16 cellular contexts compared by ENCODE assay signal in the genomic region with DNA sequence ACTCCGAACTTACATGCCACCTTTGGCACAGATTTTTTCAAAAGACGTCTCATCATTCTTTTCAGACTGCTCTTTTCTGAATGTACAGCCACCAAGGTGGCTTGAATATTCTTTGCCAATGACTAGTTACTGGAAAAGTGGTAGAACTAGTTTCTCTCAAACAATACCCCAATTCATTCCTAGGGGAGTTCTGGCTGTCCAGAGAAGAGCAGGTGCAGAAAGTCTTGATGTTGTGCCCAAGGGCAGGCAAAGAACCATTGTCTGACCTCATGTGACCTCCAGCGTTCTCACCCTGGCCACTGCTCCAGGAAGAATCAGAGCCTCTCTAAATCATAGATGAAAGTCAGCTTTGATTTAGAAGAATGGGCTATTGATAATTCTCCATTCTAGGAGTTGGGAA. TPM values are rescaled to one million over a fixed set of nuclear protein-coding genes. Genes with fewer than 3 reads are reported as not detected.
DNase-seq lines count a peak whose midpoint lies in the region; ATAC-seq and TF ChIP-seq lines count a peak whose summit lies in the region.
"Had no signal": no experiment of that assay in that cellular context is flagged by ENCODE, and none has a peak within 500 bp of the region (broad histone marks: within the 10 kb centered on the region; RNA-seq: fewer than 3 reads in every experiment).

No MANE protein-coding gene starts in this region.

- H3K27me3 Mint-ChIP-seq in MCF 10A (ENCODE audit: insufficient read depth, unreplicated experiment), result no peaks in the 10 kb centered on the region
- H3K27me3 Mint-ChIP-seq in mesothelial cell of epicardium (ENCODE audit: low read depth), result no peaks in the 10 kb centered on the region
- H3K27me3 Mint-ChIP-seq in CD8-positive, alpha-beta T cell (ENCODE audit: low read depth), result no peaks in the 10 kb centered on the region
- H3K27me3 Mint-ChIP-seq: activated naive CD8-positive, alpha-beta T cell treated with anti-CD3 and anti-CD28 coated beads, Interleukin-2, amount 10 ng/mL, durations not matched to agents 7 days and 5 days; dendritic cell treated with granulocyte-macrophage colony-stimulating factor and Interleukin-4, amounts not matched to agents 40 ng/mL and 50 ng/mL, for 4 days had no signal

- TF ChIP-seq EP300 in stomach (IDR thresholded peaks at IDR 0.05), result no peak

- H3K4me3 ChIP-seq in breast epithelium (no peak overlapping the region), stomach (no peak overlapping the region), prostate gland (no peak overlapping the region), Peyer's patch (no peak overlapping the region)
- H3K4me3 ChIP-seq in CD8-positive, alpha-beta T cell (ENCODE audit: low read depth, low read length), result no peak overlapping the region
- H3K4me3 ChIP-seq: K562 had no signal

- CTCF ChIA-PET in MCF 10A (lab: Yijun Ruan, JAX), result interaction anchor here (0.6 kb wide), 1 partner anchor 378 kb away, joined by 3 read pairs; no protein-coding TSS in a partner anchor
- CTCF ChIA-PET in CD8-positive, alpha-beta T cell (lab: Charles Lee), result interaction anchor here (0.6 to 1.4 kb wide), 2 partner anchors 9 to 16 kb away, joined by 3 read pairs; no protein-coding TSS in a partner anchor

- POLR2A ChIA-PET in MCF 10A (lab: Yijun Ruan, JAX), result no interaction called here
- POLR2A ChIA-PET in CD8-positive, alpha-beta T cell (lab: Charles Lee), result no interaction called here

- peaks cover 0 to 4% of the 10 kb centered on the region in 2 donors for H3K4me1 ChIP-seq in breast epithelium
- H3K4me1 ChIP-seq in stomach, result peaks cover 0 to 16% (median 8%) of the 10 kb centered on the region in 4 donors
- H3K4me1 ChIP-seq in prostate gland (replicated peaks), result no peaks in the 10 kb centered on the region
- no peaks in the 10 kb centered on the region for H3K4me1 ChIP-seq in Peyer's patch
- no peaks in the 10 kb centered on the region for H3K4me1 ChIP-seq in CD8-positive, alpha-beta T cell (ENCODE audit: insufficient read depth, low read length)

- no peak for TF ChIP-seq POLR2A in breast epithelium (IDR thresholded peaks at IDR 0.05)
- TF ChIP-seq POLR2A in stomach (IDR thresholded peaks at IDR 0.05), result no peak
- TF ChIP-seq POLR2A in prostate gland (IDR thresholded peaks at IDR 0.05), result no peak
- no peak for TF ChIP-seq POLR2A in Peyer's patch (IDR thresholded peaks at IDR 0.05)

- H3K4me3 Mint-ChIP-seq in MCF 10A (ENCODE audit: unreplicated experiment) (no peak overlapping the region), mesothelial cell of epicardium (no peak overlapping the region)
- H3K4me3 Mint-ChIP-seq in CD8-positive, alpha-beta T cell, result no peak overlapping the region
- H3K4me3 Mint-ChIP-seq: activated naive CD8-positive, alpha-beta T cell treated with anti-CD3 and anti-CD28 coated beads, Interleukin-2, amount 10 ng/mL, durations not matched to agents 7 days and 5 days; dendritic cell treated with granulocyte-macrophage colony-stimulating factor and Interleukin-4, amounts not matched to agents 40 ng/mL and 50 ng/mL, for 4 days had no signal

- WGBS in stomach, 5 donors, result 25 to 56% (median 46%) methylated on average over 3 of the region's 3 CpGs
- 44% methylated on average over 3 of the region's 3 CpGs for WGBS in prostate gland

- peak overlapping the region; percentile 69 to 74 for H3K27ac ChIP-seq in breast epithelium
- peak overlapping the region; percentile 85 for H3K27ac ChIP-seq in caudate nucleus (ENCODE audit: low read depth, low read length)
- H3K27ac ChIP-seq in stomach, result peak overlapping the region in 2 of 5 donors; percentile 1
- peak overlapping the region in 1 of 2 donors; percentile 21 for H3K27ac ChIP-seq in prostate gland
- no peak overlapping the region for H3K27ac ChIP-seq in Peyer's patch
- no peak overlapping the region for H3K27ac ChIP-seq in CD8-positive, alpha-beta T cell (ENCODE audit: low read depth, low read length)

- BruUV-seq in MCF 10A (replicated peaks; lab: Mats Ljungman, UMichigan), result no TSS peak

- DNase-seq in breast epithelium (ENCODE audit: low spot score in 2 of 2) (peak in 1 of 2 donors; percentile 43), MCF 10A (ENCODE audit: unreplicated experiment) (no peak), caudate nucleus (lab: John Stamatoyannopoulos, UW) (peak in 54 of 61 donors; percentile 4 to 82 (median 59)), mesothelial cell of epicardium (ENCODE audit: low spot score in 2 of 2, unreplicated experiment in 2 of 2) (no peak), stomach (peak; percentile 47), prostate gland (ENCODE audit: low spot score) (no peak), Peyer's patch (no peak)
- DNase-seq in CD8-positive, alpha-beta T cell, result no peak
- DNase-seq: activated naive CD8-positive, alpha-beta T cell treated with anti-CD3 and anti-CD28 coated beads, Interleukin-2, amount 10 ng/mL, durations not matched to agents 7 days and 5 days; kidney glomerular epithelial cell; NCI-H1694; stimulated activated CD4-positive, alpha-beta T cell treated with anti-CD3 and anti-CD28 coated beads, Interleukin-1b, Interleukin-23, amount 100 ng/mL, for 48 hours had no signal

- TF ChIP-seq CTCF in breast epithelium (IDR thresholded peaks at IDR 0.05), result no peak
- TF ChIP-seq CTCF in MCF 10A (IDR thresholded peaks at IDR 0.05; ENCODE audit: unreplicated experiment), result no peak
- TF ChIP-seq CTCF in mesothelial cell of epicardium (IDR thresholded peaks at IDR 0.05; ENCODE audit: unreplicated experiment), result no peak
- TF ChIP-seq CTCF in stomach (IDR thresholded peaks at IDR 0.05), result no peak
- no peak for TF ChIP-seq CTCF in prostate gland (IDR thresholded peaks at IDR 0.05)
- TF ChIP-seq CTCF in Peyer's patch (IDR thresholded peaks at IDR 0.05), result no peak
- TF ChIP-seq CTCF in CD8-positive, alpha-beta T cell (IDR thresholded peaks at IDR 0.05), result no peak

- intact Hi-C loops in breast epithelium (cut with DNase I; ENCODE audit: low total_unique reads), result no loop called here
- intact Hi-C loops in MCF 10A (cut with micrococcal nuclease), result no loop called here
- intact Hi-C loops in stomach (cut with DNase I; ENCODE audit: low total_unique reads), result no loop called here
- intact Hi-C loops in prostate gland (cut with DNase I), result no loop called here
- intact Hi-C loops in CD8-positive, alpha-beta T cell (cut with DNase I, micrococcal nuclease), result no loop called here

- H3K36me3 ChIP-seq in breast epithelium (no peaks in the 10 kb centered on the region), stomach (no peaks in the 10 kb centered on the region), prostate gland (no peaks in the 10 kb centered on the region), Peyer's patch (no peaks in the 10 kb centered on the region)
- no peaks in the 10 kb centered on the region for H3K36me3 ChIP-seq in CD8-positive, alpha-beta T cell (ENCODE audit: insufficient read depth, low read length)

- H3K9me3 Mint-ChIP-seq in MCF 10A (ENCODE audit: unreplicated experiment) (no peaks in the 10 kb centered on the region), mesothelial cell of epicardium (no peaks in the 10 kb centered on the region)
- H3K9me3 Mint-ChIP-seq in CD8-positive, alpha-beta T cell, result no peaks in the 10 kb centered on the region
- H3K9me3 Mint-ChIP-seq: activated naive CD8-positive, alpha-beta T cell treated with anti-CD3 and anti-CD28 coated beads, Interleukin-2, amount 10 ng/mL, durations not matched to agents 7 days and 5 days; dendritic cell treated with granulocyte-macrophage colony-stimulating factor and Interleukin-4, amounts not matched to agents 40 ng/mL and 50 ng/mL, for 4 days had no signal

- H3K4me1 Mint-ChIP-seq in MCF 10A (ENCODE audit: insufficient read depth, unreplicated experiment) (peaks cover 11% of the 10 kb centered on the region), mesothelial cell of epicardium (peaks cover 32% of the 10 kb centered on the region)
- H3K4me1 Mint-ChIP-seq in CD8-positive, alpha-beta T cell (ENCODE audit: low read depth), result peaks cover 5% of the 10 kb centered on the region

- no peaks in the 10 kb centered on the region for H3K9me3 ChIP-seq in breast epithelium
- no peaks in the 10 kb centered on the region for H3K9me3 ChIP-seq in stomach
- no peaks in the 10 kb centered on the region for H3K9me3 ChIP-seq in prostate gland
- H3K9me3 ChIP-seq in Peyer's patch, result no peaks in the 10 kb centered on the region
- H3K9me3 ChIP-seq in CD8-positive, alpha-beta T cell (ENCODE audit: low read length), result no peaks in the 10 kb centered on the region

- no peak for ATAC-seq in CD8-positive, alpha-beta T cell
- ATAC-seq: activated CD4-positive, CD25-positive, alpha-beta regulatory T cell treated with anti-CD3 and anti-CD28 coated beads, Interleukin-2, amount 50 U/mL, for 24 hours; K562 had no signal

- H3K36me3 Mint-ChIP-seq in MCF 10A (ENCODE audit: insufficient read depth, unreplicated experiment) (no peaks in the 10 kb centered on the region), mesothelial cell of epicardium (no peaks in the 10 kb centered on the region)
- H3K36me3 Mint-ChIP-seq in CD8-positive, alpha-beta T cell, result no peaks in the 10 kb centered on the region
- H3K36me3 Mint-ChIP-seq: activated naive CD8-positive, alpha-beta T cell treated with anti-CD3 and anti-CD28 coated beads, Interleukin-2, amount 10 ng/mL, durations not matched to agents 7 days and 5 days had no signal

- H3K27me3 ChIP-seq in breast epithelium, result no peaks in the 10 kb centered on the region
- H3K27me3 ChIP-seq in stomach, result no peaks in the 10 kb centered on the region
- no peaks in the 10 kb centered on the region for H3K27me3 ChIP-seq in prostate gland (replicated peaks; ENCODE audit: insufficient read depth)
- H3K27me3 ChIP-seq in Peyer's patch, result no peaks in the 10 kb centered on the region
- no peaks in the 10 kb centered on the region for H3K27me3 ChIP-seq in CD8-positive, alpha-beta T cell (ENCODE audit: insufficient read depth, low read length)

- H3K27ac Mint-ChIP-seq in MCF 10A (ENCODE audit: low read depth, unreplicated experiment) (no peak overlapping the region), mesothelial cell of epicardium (peak overlapping the region; percentile 29)
- H3K27ac Mint-ChIP-seq in CD8-positive, alpha-beta T cell, result no peak overlapping the region
- H3K27ac Mint-ChIP-seq: activated naive CD8-positive, alpha-beta T cell treated with anti-CD3 and anti-CD28 coated beads, Interleukin-2, amount 10 ng/mL, durations not matched to agents 7 days and 5 days; dendritic cell treated with granulocyte-macrophage colony-stimulating factor and Interleukin-4, amounts not matched to agents 40 ng/mL and 50 ng/mL, for 4 days had no signal

RNA-seq across cellular contexts. Expression of a gene that starts 5.5 kb away (rescaled TPM):
- total RNA-seq in breast epithelium (not detected), MCF 10A (2022) (not detected in 2 replicates), mesothelial cell of epicardium (not detected in 3 replicates), stomach (1 to 10 TPM in 1 of 5 donors, under 1 TPM in 1, not detected in 3; 0.18 to 4.9 TPM), prostate gland (under 1 TPM in 1 of 2 donors, not detected in 1; 0.50 TPM), Peyer's patch (not detected)
- polyA plus RNA-seq in stomach, result under 1 TPM in 2 of 3 donors, not detected in 1; 0.18 to 0.31 TPM
- total RNA-seq in CD8-positive, alpha-beta T cell, result not detected
- total RNA-seq: activated naive CD8-positive, alpha-beta T cell treated with anti-CD3 and anti-CD28 coated beads, Interleukin-2, amount 10 ng/mL, durations not matched to agents 7 days and 5 days; K562; omental fat pad had no signal

RNA-seq across cellular contexts. Expression of a gene that starts 32.2 kb away (rescaled TPM):
- total RNA-seq in breast epithelium (100 to 1,000 TPM; 123 to 210 (median 174) TPM), MCF 10A (2022) (50.0 and 81.6 TPM in 2 replicates), mesothelial cell of epicardium (45.6 to 48.9 TPM (median 46.5 TPM) in 3 replicates), stomach (10 to 100 TPM; 13.4 to 74.2 (median 47.3) TPM), prostate gland (100 to 1,000 TPM; 102 to 169 TPM), Peyer's patch (10 to 100 TPM; 51.0 to 92.5 (median 82.4) TPM)
- polyA plus RNA-seq in stomach, result 10 to 100 TPM; 32.2 to 60.7 (median 51.0) TPM
- total RNA-seq in CD8-positive, alpha-beta T cell, result 10 to 100 TPM; 44.8 to 52.9 TPM

RNA-seq across cellular contexts. Expression of a gene that starts 36.7 kb away (rescaled TPM):
- 10 to 100 TPM; 49.4 to 88.4 (median 69.2) TPM for total RNA-seq in breast epithelium
- total RNA-seq in MCF 10A (2022), result 41.1 and 57.8 TPM in 2 replicates
- 62.1 to 70.8 TPM (median 67.7 TPM) in 3 replicates for total RNA-seq in mesothelial cell of epicardium
- total RNA-seq in stomach, result 10 to 100 TPM; 44.3 to 99.3 (median 64.6) TPM
- 10 to 100 TPM; 33.4 to 34.4 (median 33.5) TPM for polyA plus RNA-seq in stomach
- 10 to 100 TPM; 45.5 to 50.6 TPM for total RNA-seq in prostate gland
- 10 to 100 TPM; 28.9 to 64.5 (median 59.8) TPM for total RNA-seq in Peyer's patch
- 10 to 100 TPM; 35.0 to 43.5 TPM for total RNA-seq in CD8-positive, alpha-beta T cell

Comparison
In these comparisons a context has a peak if more than half of its experiments do, and no peak if none do; other contexts are left out.
1. DNase-seq: peak in caudate nucleus (54 of 61) and stomach (single experiment); none in MCF 10A (single experiment), mesothelial cell of epicardium (0 of 2), prostate gland (single experiment), Peyer's patch (0 of 3) and CD8-positive, alpha-beta T cell (0 of 7).
2. H3K27ac ChIP-seq: peak in breast epithelium (2 of 2) and caudate nucleus (single experiment); none in Peyer's patch (0 of 4) and CD8-positive, alpha-beta T cell (single experiment).